ENCODE assay signal across 18 cellular contexts in the genomic region with DNA sequence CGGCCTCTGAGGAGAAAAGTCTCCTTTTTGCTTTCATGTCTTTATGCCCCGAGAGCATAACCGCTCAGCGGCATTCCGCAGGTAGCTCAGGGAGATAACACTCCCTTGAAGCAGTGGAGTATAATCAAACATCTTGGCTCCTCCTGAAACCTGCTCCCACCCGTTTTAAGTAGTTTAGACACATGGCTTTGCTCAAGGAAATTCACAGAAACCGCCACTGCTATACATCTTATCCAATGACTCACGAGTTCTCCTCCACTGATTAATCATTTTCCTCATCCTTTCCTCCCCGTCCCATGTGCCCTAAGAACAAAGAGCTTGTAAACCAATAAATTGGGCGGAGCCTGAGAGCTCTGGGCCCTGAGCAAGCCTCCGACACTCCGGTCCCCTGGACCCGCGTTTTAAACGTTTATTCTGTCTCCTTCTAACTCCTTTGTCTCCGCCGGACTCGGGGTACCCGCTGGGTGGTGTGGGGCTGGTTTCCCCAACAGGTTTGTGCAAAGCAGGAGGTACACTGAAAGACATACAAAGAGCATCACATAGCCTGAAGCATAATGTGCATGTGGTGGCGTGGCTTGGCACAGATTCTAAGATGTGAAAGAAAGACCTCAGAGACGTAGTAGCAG.
"Had no signal": no experiment of that assay in that cellular context is flagged by ENCODE, and none has a peak within 500 bp of the region (broad histone marks: within the 10 kb centered on the region; RNA-seq: fewer than 3 reads in every experiment).

No MANE protein-coding gene starts in this region.

- H3K4me3 Mint-ChIP-seq: activated CD4-positive, alpha-beta T cell treated with anti-CD3 and anti-CD28 coated beads, Interleukin-2, amount 10 ng/mL, durations not matched to agents 7 days and 5 days; activated T-helper 17 cell treated with anti-CD3 and anti-CD28 coated beads, Interleukin-2, amount 50 U/mL, for 72 hours; endodermal cell; naive thymus-derived CD4-positive, alpha-beta T cell; T-helper 2 cell treated with Interferon-gamma antibody and Interleukin-4, amounts not matched to agents 5 μg/mL and 100 μg/mL, for 36 hours had no signal

- H2AFZ ChIP-seq: parathyroid adenoma had no signal

- H3K36me3 ChIP-seq: lower lobe of right lung, thoracic aorta had no signal

- H3K4me3 ChIP-seq: lower lobe of right lung, mucosa of descending colon, thoracic aorta had no signal

- H3K9ac ChIP-seq: parathyroid adenoma had no signal

- ATAC-seq: activated T-helper 17 cell treated with anti-CD3 and anti-CD28 coated beads, Interleukin-2, amount 50 U/mL, for 72 hours; left colon; lower lobe of right lung; mucosa of descending colon; naive thymus-derived CD4-positive, alpha-beta T cell had no signal

- H3K79me2 ChIP-seq: parathyroid adenoma had no signal

- H3K4me1 Mint-ChIP-seq: activated T-helper 17 cell treated with anti-CD3 and anti-CD28 coated beads, Interleukin-2, amount 50 U/mL, for 72 hours; naive thymus-derived CD4-positive, alpha-beta T cell had no signal

- H3K9me3 Mint-ChIP-seq: activated CD4-positive, alpha-beta T cell treated with anti-CD3 and anti-CD28 coated beads, Interleukin-2, amount 10 ng/mL, durations not matched to agents 7 days and 5 days; activated T-helper 17 cell treated with anti-CD3 and anti-CD28 coated beads, Interleukin-2, amount 50 U/mL, for 72 hours; endodermal cell; T-helper 2 cell treated with Interferon-gamma antibody and Interleukin-4, amounts not matched to agents 5 μg/mL and 100 μg/mL, for 36 hours had no signal

- H3K27ac Mint-ChIP-seq: activated CD4-positive, alpha-beta T cell treated with anti-CD3 and anti-CD28 coated beads, Interleukin-2, amount 10 ng/mL, durations not matched to agents 7 days and 5 days; activated T-helper 17 cell treated with anti-CD3 and anti-CD28 coated beads, Interleukin-2, amount 50 U/mL, for 72 hours; endodermal cell; naive thymus-derived CD4-positive, alpha-beta T cell; T-helper 2 cell treated with Interferon-gamma antibody and Interleukin-4, amounts not matched to agents 5 μg/mL and 100 μg/mL, for 36 hours had no signal

- H3K27ac ChIP-seq: lower lobe of right lung, parathyroid adenoma, thoracic aorta had no signal

- H3K4me1 ChIP-seq: lower lobe of right lung, parathyroid adenoma had no signal

- H3K27me3 Mint-ChIP-seq: activated CD4-positive, alpha-beta T cell treated with anti-CD3 and anti-CD28 coated beads, Interleukin-2, amount 10 ng/mL, durations not matched to agents 7 days and 5 days; activated T-helper 17 cell treated with anti-CD3 and anti-CD28 coated beads, Interleukin-2, amount 50 U/mL, for 72 hours; naive thymus-derived CD4-positive, alpha-beta T cell had no signal

- H3K36me3 Mint-ChIP-seq: naive thymus-derived CD4-positive, alpha-beta T cell had no signal

- FAIRE-seq: bronchial epithelial cell had no signal

- DNase-seq: activated CD4-positive, alpha-beta T cell treated with anti-CD3 and anti-CD28 coated beads, Interleukin-2, amount 10 ng/mL, durations not matched to agents 7 days and 5 days; activated CD4-positive, CD25-positive, alpha-beta regulatory T cell; activated CD8-positive, alpha-beta memory T cell treated with anti-CD3 and anti-CD28 coated beads for 24 hours; activated naive CD4-positive, alpha-beta T cell treated with Interleukin-2 at 50 U/mL for 16 hours; activated T-cell treated with anti-CD3 and anti-CD28 coated beads for 4 hours; aorta; endodermal cell; erythroblast; left colon; lower lobe of right lung; mucosa of descending colon; naive thymus-derived CD4-positive, alpha-beta T cell; stimulated activated CD4-positive, alpha-beta T cell treated with anti-CD3 and anti-CD28 coated beads, Interleukin-1b, Interleukin-23, amount 100 ng/mL, for 48 hours had no signal

- H3K9me3 ChIP-seq: lower lobe of right lung, mucosa of descending colon, thoracic aorta had no signal
